14 cellular contexts compared by ENCODE assay signal in the genomic region with DNA sequence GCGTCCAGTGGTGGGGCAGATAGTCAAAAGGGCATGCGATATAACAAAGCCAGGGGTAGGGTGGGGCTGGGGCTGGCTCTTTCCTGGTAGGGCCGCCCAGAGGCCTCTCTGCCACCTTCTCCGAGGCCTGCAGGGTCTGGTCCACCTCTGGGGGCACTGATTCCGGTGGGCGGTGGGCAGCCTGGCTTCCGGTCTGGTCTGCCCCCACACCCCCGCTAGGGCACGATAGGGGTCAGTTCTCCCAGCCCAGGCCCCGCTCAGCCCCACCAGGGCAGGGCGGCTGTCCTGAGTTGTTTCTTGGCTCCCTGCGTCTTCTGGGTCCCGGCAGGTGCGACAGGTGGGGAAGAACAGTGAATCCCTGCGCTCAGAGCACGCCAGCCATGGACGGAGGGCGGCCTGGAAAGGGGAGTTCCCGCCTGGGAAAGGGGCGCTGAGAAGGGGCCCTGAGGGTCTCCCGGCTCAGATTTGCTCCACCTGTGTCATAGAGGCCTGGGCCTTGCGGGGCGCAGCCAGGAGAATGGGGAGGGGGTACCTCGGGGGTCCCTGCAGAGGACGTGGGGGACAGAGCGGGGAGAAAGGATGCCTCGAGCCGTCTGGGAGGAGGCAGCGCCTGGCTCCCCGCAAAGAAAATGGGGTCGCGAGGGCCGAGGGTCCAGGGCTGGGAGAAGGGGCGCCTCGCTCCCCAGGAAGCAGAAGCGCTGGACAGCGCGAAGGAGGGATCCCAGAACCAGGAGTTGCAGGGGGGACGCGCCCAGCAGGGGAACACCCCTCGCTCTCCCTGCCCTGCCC. TPM values are rescaled to one million over a fixed set of nuclear protein-coding genes. Genes with fewer than 3 reads are reported as not detected.
DNase-seq lines count a peak whose midpoint lies in the region; ATAC-seq, FAIRE-seq and TF ChIP-seq lines count a peak whose summit lies in the region.
"Had no signal": no experiment of that assay in that cellular context is flagged by ENCODE, and none has a peak within 500 bp of the region (broad histone marks: within the 10 kb centered on the region; RNA-seq: fewer than 3 reads in every experiment).

No MANE protein-coding gene starts in this region.

- H3K9ac ChIP-seq in astrocyte (ENCODE audit: low read length) (no peak overlapping the region), SK-N-SH (no peak overlapping the region)

- WGBS in stomach, 5 donors = 34 to 50% (median 37%) methylated on average over 26 to 41 of the region's 41 CpGs
- 72% methylated on average over 18 of the region's 41 CpGs for WGBS in SK-N-SH (ENCODE audit: low lambda C conversion rate)

- H3K36me3 ChIP-seq in astrocyte (ENCODE audit: insufficient read depth, low read length) (no peaks in the 10 kb centered on the region), stomach (no peaks in the 10 kb centered on the region), SK-N-SH (replicated peaks in 1 of 2; ENCODE audit: control insufficient read depth in 1 of 2, insufficient read depth in 2 of 2, low read length in 1 of 2) (no peaks in the 10 kb centered on the region)
- H3K36me3 ChIP-seq: pancreas had no signal

- H3K9me3 ChIP-seq in astrocyte (ENCODE audit: insufficient read depth, low read depth, low read length) = no peaks in the 10 kb centered on the region
- H3K9me3 ChIP-seq in stomach = no peaks in the 10 kb centered on the region
- H3K9me3 ChIP-seq in SK-N-SH = no peaks in the 10 kb centered on the region
- H3K9me3 ChIP-seq: pancreas had no signal

- no peak for TF ChIP-seq EP300 in stomach (IDR thresholded peaks at IDR 0.05)
- no peak for TF ChIP-seq EP300 in SK-N-SH (IDR thresholded peaks at IDR 0.05; ENCODE audit: borderline replicate concordance in 1 of 2, low read depth in 1 of 2, low read length in 1 of 2)

- H3K4me2 ChIP-seq in astrocyte (ENCODE audit: low read length) = peak overlapping the region; percentile 62
- no peak overlapping the region for H3K4me2 ChIP-seq in SK-N-SH

- no peak overlapping the region for H2AFZ ChIP-seq in astrocyte (ENCODE audit: low read depth, low read length)
- H2AFZ ChIP-seq in SK-N-SH (ENCODE audit: low read depth) = no peak overlapping the region

- H3K4me1 Mint-ChIP-seq in activated CD4-positive, alpha-beta T cell treated with anti-CD3 and anti-CD28 coated beads, Interleukin-2, amount 10 ng/mL, durations not matched to agents 24 days and 14 days = peaks cover 4% of the 10 kb centered on the region
- peaks cover 1% of the 10 kb centered on the region for H3K4me1 Mint-ChIP-seq in astrocyte (ENCODE audit: low read depth, unreplicated experiment)
- peaks cover 14 to 20% of the 10 kb centered on the region in 2 donors for H3K4me1 Mint-ChIP-seq in immature natural killer cell

- H3K9me3 Mint-ChIP-seq in activated CD4-positive, alpha-beta T cell treated with anti-CD3 and anti-CD28 coated beads, Interleukin-2, amount 10 ng/mL, durations not matched to agents 24 days and 14 days = no peaks in the 10 kb centered on the region
- H3K9me3 Mint-ChIP-seq in astrocyte (ENCODE audit: unreplicated experiment) (peaks cover 3% of the 10 kb centered on the region), immature natural killer cell (no peaks in the 10 kb centered on the region)
- H3K9me3 Mint-ChIP-seq: activated T-cell treated with anti-CD3 and anti-CD28 coated beads, Interleukin-2, amount 50 U/mL, for 4 hours had no signal

- no peaks in the 10 kb centered on the region for H3K27me3 ChIP-seq in astrocyte (ENCODE audit: insufficient read depth, low read length)
- peaks cover 5 to 59% (median 32%) of the 10 kb centered on the region in 3 donors for H3K27me3 ChIP-seq in stomach
- no peaks in the 10 kb centered on the region for H3K27me3 ChIP-seq in SK-N-SH (ENCODE audit: insufficient read depth)
- H3K27me3 ChIP-seq: pancreas had no signal

- no peak for TF ChIP-seq RAD21 in SK-N-SH (IDR thresholded peaks at IDR 0.05; ENCODE audit: low read length)

- intact Hi-C loops in activated CD4-positive, alpha-beta T cell treated with anti-CD3 and anti-CD28 coated beads, Interleukin-2, amount 10 ng/mL, durations not matched to agents 24 days and 14 days (cut with micrococcal nuclease) = no loop called here
- intact Hi-C loops in stomach (cut with DNase I; ENCODE audit: low total_unique reads) = no loop called here

- H3K27ac ChIP-seq in astrocyte (ENCODE audit: low read depth, low read length) = no peak overlapping the region
- no peak overlapping the region for H3K27ac ChIP-seq in stomach
- H3K27ac ChIP-seq in SK-N-SH (ENCODE audit: low read depth in 2 of 2, low read length in 1 of 2) = no peak overlapping the region
- H3K27ac ChIP-seq: HL-60, pancreas had no signal

- CTCF ChIA-PET in SK-N-SH (lab: Yijun Ruan, JAX) = interaction anchor here (7.1 kb wide), 1 partner anchor 106 kb away, joined by 58 read pairs; no protein-coding TSS in a partner anchor

- H3K27me3 Mint-ChIP-seq in activated CD4-positive, alpha-beta T cell treated with anti-CD3 and anti-CD28 coated beads, Interleukin-2, amount 10 ng/mL, durations not matched to agents 24 days and 14 days = peaks cover 27% of the 10 kb centered on the region
- H3K27me3 Mint-ChIP-seq in astrocyte (ENCODE audit: low read depth, unreplicated experiment) = peaks cover 15% of the 10 kb centered on the region
- H3K27me3 Mint-ChIP-seq in immature natural killer cell (ENCODE audit: low read depth in 3 of 3) = peaks cover 2 to 8% (median 4%) of the 10 kb centered on the region in 3 donors

- no peak for DNase-seq in activated CD4-positive, alpha-beta T cell treated with anti-CD3 and anti-CD28 coated beads, Interleukin-2, amount 10 ng/mL, durations not matched to agents 24 days and 14 days
- no peak for DNase-seq in activated CD4-positive, alpha-beta T cell treated with anti-CD3 and anti-CD28 coated beads for 1 hour
- DNase-seq in astrocyte (ENCODE audit: low read depth) (no peak), immature natural killer cell (no peak), stomach (no peak), NCI-H82 treated with DMSO at 0.1 percent for 48 hours (lab: John Stamatoyannopoulos, UW; ENCODE audit: unreplicated experiment) (no peak), SK-N-SH (no peak)

- H3K79me2 ChIP-seq in astrocyte (ENCODE audit: insufficient read depth, low read length) (no peaks in the 10 kb centered on the region), SK-N-SH (ENCODE audit: insufficient read depth) (no peaks in the 10 kb centered on the region)

- no peak for TF ChIP-seq POLR2A in stomach (IDR thresholded peaks at IDR 0.05)

- ATAC-seq in HG03442 (IDR thresholded peaks at IDR 0.05; ENCODE audit: unreplicated experiment) = no peak

- H3K9me2 ChIP-seq in SK-N-SH = no peaks in the 10 kb centered on the region

- peak overlapping the region; percentile 30 for H3K4me3 Mint-ChIP-seq in activated CD4-positive, alpha-beta T cell treated with anti-CD3 and anti-CD28 coated beads, Interleukin-2, amount 10 ng/mL, durations not matched to agents 24 days and 14 days
- no peak overlapping the region for H3K4me3 Mint-ChIP-seq in astrocyte (ENCODE audit: unreplicated experiment)
- peak overlapping the region in 3 of 5 donors; percentile 17 to 47 (median 24) for H3K4me3 Mint-ChIP-seq in immature natural killer cell
- H3K4me3 Mint-ChIP-seq: activated T-cell treated with anti-CD3 and anti-CD28 coated beads, Interleukin-2, amount 50 U/mL, for 4 hours had no signal

- no peak for TF ChIP-seq CTCF in astrocyte (IDR thresholded peaks at IDR 0.05; ENCODE audit: insufficient read depth, low read depth, low read length)
- TF ChIP-seq CTCF in stomach (IDR thresholded peaks at IDR 0.05) = no peak
- TF ChIP-seq CTCF in SK-N-SH (IDR thresholded peaks at IDR 0.05) = no peak

- H3K27ac Mint-ChIP-seq in activated CD4-positive, alpha-beta T cell treated with anti-CD3 and anti-CD28 coated beads, Interleukin-2, amount 10 ng/mL, durations not matched to agents 24 days and 14 days = no peak overlapping the region
- H3K27ac Mint-ChIP-seq in astrocyte (ENCODE audit: unreplicated experiment) = no peak overlapping the region
- no peak overlapping the region for H3K27ac Mint-ChIP-seq in immature natural killer cell

- H3F3A ChIP-seq in SK-N-SH (replicated peaks; ENCODE audit: insufficient read depth) = no peaks in the 10 kb centered on the region

- H3K4me3 ChIP-seq in astrocyte (ENCODE audit: insufficient read depth, low read depth, low read length) (no peak overlapping the region), stomach (peak overlapping the region; percentile 35 to 46 (median 39)), SK-N-SH (ENCODE audit: low read depth in 2 of 2, low read length in 1 of 2) (no peak overlapping the region; a peak in 1 of 4 replicates)

- H3K36me3 Mint-ChIP-seq in activated CD4-positive, alpha-beta T cell treated with anti-CD3 and anti-CD28 coated beads, Interleukin-2, amount 10 ng/mL, durations not matched to agents 24 days and 14 days (ENCODE audit: low read depth) = no peaks in the 10 kb centered on the region
- H3K36me3 Mint-ChIP-seq in astrocyte (ENCODE audit: low read depth, unreplicated experiment) (peaks cover 2% of the 10 kb centered on the region), immature natural killer cell (no peaks in the 10 kb centered on the region)

- H4K20me1 ChIP-seq in astrocyte (ENCODE audit: insufficient read depth, low read length) (no peaks in the 10 kb centered on the region), SK-N-SH (ENCODE audit: insufficient read depth) (no peaks in the 10 kb centered on the region)

- H3K4me1 ChIP-seq in astrocyte (ENCODE audit: insufficient read depth, low read length) (peaks cover 17% of the 10 kb centered on the region), stomach (peaks cover 17 to 31% (median 25%) of the 10 kb centered on the region in 4 donors), SK-N-SH (ENCODE audit: control insufficient read depth in 1 of 2, insufficient read depth in 2 of 2, low read depth in 1 of 2, low read length in 1 of 2) (peaks cover 2 to 4% of the 10 kb centered on the region in 2 experiments; a peak in 1 of 4 replicates)
- H3K4me1 ChIP-seq: pancreas had no signal

- no peak for FAIRE-seq in astrocyte (lab: Jason Lieb, UNC)
- FAIRE-seq: G401.6, pancreas had no signal

- POLR2A ChIA-PET in SK-N-SH (lab: Yijun Ruan, JAX) = no interaction called here

RNA-seq across cellular contexts. Expression of a gene that starts 0.6 kb away (rescaled TPM):
- 0.24 and 0.37 TPM in 2 replicates for total RNA-seq in activated CD4-positive, alpha-beta T cell treated with anti-CD3 and anti-CD28 coated beads, Interleukin-2, amount 10 ng/mL, durations not matched to agents 24 days and 14 days
- total RNA-seq in astrocyte = 0.60 and 1.4 TPM in 2 replicates
- polyA plus RNA-seq in immature natural killer cell = 1 to 10 TPM; 4.6 to 6.2 (median 5.7) TPM
- 1 to 10 TPM in 1 of 5 donors, under 1 TPM in 1, not detected in 3; 0.89 to 1.1 TPM for total RNA-seq in stomach
- under 1 TPM in 2 of 3 donors, not detected in 1; 0.13 to 0.75 TPM for polyA plus RNA-seq in stomach
- 1.3 and 1.5 TPM in 2 replicates for polyA plus RNA-seq in SK-N-SH (2012; rRNA removed)
- polyA plus RNA-seq in SK-N-SH (2012; cell fraction: cytosol; rRNA removed) = 0.58 and 1.2 TPM in 2 replicates
- 2.6 TPM in 2 replicates for polyA plus RNA-seq in SK-N-SH (2012; cell fraction: nucleus; rRNA removed)

RNA-seq across cellular contexts. Expression of a gene that starts 19.7 kb away (rescaled TPM):
- total RNA-seq in activated CD4-positive, alpha-beta T cell treated with anti-CD3 and anti-CD28 coated beads, Interleukin-2, amount 10 ng/mL, durations not matched to agents 24 days and 14 days = not detected in 2 replicates
- total RNA-seq in astrocyte = 0.53 and 0.59 TPM in 2 replicates
- polyA plus RNA-seq in immature natural killer cell = not detected
- total RNA-seq in stomach = 1 to 10 TPM in 2 of 5 donors, under 1 TPM in 1, not detected in 2; 0.29 to 1.7 (median 1.3) TPM
- polyA plus RNA-seq in stomach = under 1 TPM; 0.06 to 0.46 (median 0.15) TPM
- polyA plus RNA-seq in SK-N-SH (2012; rRNA removed) = not detected in 2 replicates
- not detected in 2 replicates for polyA plus RNA-seq in SK-N-SH (2012; cell fraction: cytosol; rRNA removed)
- polyA plus RNA-seq in SK-N-SH (2012; cell fraction: nucleus; rRNA removed) = not detected in 2 replicates
- total RNA-seq: A673; activated T-cell treated with anti-CD3 and anti-CD28 coated beads, Interleukin-2, amount 50 U/mL, for 4 hours; dermis microvascular lymphatic vessel endothelial cell had no signal

RNA-seq across cellular contexts. Expression of a gene that starts 45.3 kb away (rescaled TPM):
- total RNA-seq in activated CD4-positive, alpha-beta T cell treated with anti-CD3 and anti-CD28 coated beads, Interleukin-2, amount 10 ng/mL, durations not matched to agents 24 days and 14 days = 74.4 and 77.4 TPM in 2 replicates
- total RNA-seq in astrocyte (32.3 and 35.2 TPM in 2 replicates), stomach (10 to 100 TPM; 20.4 to 59.4 (median 33.6) TPM)
- polyA plus RNA-seq in immature natural killer cell (10 to 100 TPM; 59.2 to 82.8 (median 59.3) TPM), stomach (10 to 100 TPM; 37.1 to 55.1 (median 38.5) TPM), SK-N-SH (2012; rRNA removed) (35.6 and 49.2 TPM in 2 replicates)
- 31.8 and 34.3 TPM in 2 replicates for polyA plus RNA-seq in SK-N-SH (2012; cell fraction: cytosol; rRNA removed)
- 126 and 149 TPM in 2 replicates for polyA plus RNA-seq in SK-N-SH (2012; cell fraction: nucleus; rRNA removed)

RNA-seq across cellular contexts. Expression of a gene that starts 58.1 kb away (rescaled TPM):
- total RNA-seq in activated CD4-positive, alpha-beta T cell treated with anti-CD3 and anti-CD28 coated beads, Interleukin-2, amount 10 ng/mL, durations not matched to agents 24 days and 14 days = 0.07 and 0.26 TPM in 2 replicates
- 0.07 TPM in 1 of 2 replicates, not detected in the other for total RNA-seq in astrocyte
- not detected for polyA plus RNA-seq in immature natural killer cell
- 1 to 10 TPM in 1 of 5 donors, under 1 TPM in 1, not detected in 3; 0.73 to 1.3 TPM for total RNA-seq in stomach
- polyA plus RNA-seq in stomach = under 1 TPM; 0.05 to 0.31 (median 0.25) TPM
- 0.03 and 0.05 TPM in 2 replicates for polyA plus RNA-seq in SK-N-SH (2012; rRNA removed)
- not detected in 2 replicates for polyA plus RNA-seq in SK-N-SH (2012; cell fraction: cytosol; rRNA removed)
- polyA plus RNA-seq in SK-N-SH (2012; cell fraction: nucleus; rRNA removed) = 0.07 and 0.08 TPM in 2 replicates
- total RNA-seq: dermis microvascular lymphatic vessel endothelial cell had no signal

Comparison
In these comparisons a context has a peak if more than half of its experiments do, and no peak if none do; other contexts are left out.
1. H3K4me3 ChIP-seq: peak in stomach (4 of 4); none in astrocyte (single experiment) and SK-N-SH (0 of 2).